Comparison of ENCODE assay signal across 9 cellular contexts in genomic region chr4:76688737-76689078, GRCh38.
DNase-seq lines count a peak whose midpoint lies in the region; ATAC-seq, FAIRE-seq and TF ChIP-seq lines count a peak whose summit lies in the region.
"Had no signal": no experiment of that assay in that cellular context is flagged by ENCODE, and none has a peak within 500 bp of the region (broad histone marks: within the 10 kb centered on the region; RNA-seq: fewer than 3 reads in every experiment).

No MANE protein-coding gene starts in this region.

- H4K20me1 ChIP-seq in HepG2 (ENCODE audit: insufficient read depth, low read length): no peaks in the 10 kb centered on the region

- peak overlapping the region; percentile 56 to 76 for H3K27ac ChIP-seq in liver (ENCODE audit: low read depth in 1 of 2, low read length in 2 of 2)
- no peak overlapping the region for H3K27ac ChIP-seq in HepG2 (ENCODE audit: extremely low read length, insufficient read depth, low read length)
- H3K27ac ChIP-seq in layer of hippocampus (ENCODE audit: low read depth, low read length): peak overlapping the region; percentile 4
- peak overlapping the region in 1 of 2 donors; percentile 56 for H3K27ac ChIP-seq in uterus

- H3K4me2 ChIP-seq in HepG2 (ENCODE audit: low read depth, low read length): no peak overlapping the region

- H3K9ac ChIP-seq in liver (ENCODE audit: low read depth in 1 of 2, low read length in 2 of 2) (peak overlapping the region; percentile 19 to 43), HepG2 (ENCODE audit: insufficient read depth, low read depth, low read length) (no peak overlapping the region)

- H3K27me3 ChIP-seq in liver (ENCODE audit: control insufficient read depth in 4 of 4, insufficient read depth in 4 of 4, low read length in 3 of 4) (no peaks in the 10 kb centered on the region), HepG2 (ENCODE audit: control insufficient read depth in 1 of 2, insufficient read depth in 2 of 2, low read length in 2 of 2) (peaks cover 0 to 34% of the 10 kb centered on the region in 2 experiments; a peak in 4 of 5 replicates), layer of hippocampus (ENCODE audit: control insufficient read depth, insufficient read depth, low read length) (no peaks in the 10 kb centered on the region), uterus (no peaks in the 10 kb centered on the region)

- no peaks in the 10 kb centered on the region for H3K36me3 ChIP-seq in liver (ENCODE audit: control insufficient read depth in 4 of 4, insufficient read depth in 3 of 4, low read depth in 1 of 4, low read length in 3 of 4)
- no peaks in the 10 kb centered on the region for H3K36me3 ChIP-seq in HepG2 (replicated peaks in 1 of 2; ENCODE audit: control insufficient read depth in 1 of 2, insufficient read depth in 2 of 2, low read length in 2 of 2)
- no peaks in the 10 kb centered on the region for H3K36me3 ChIP-seq in uterus

- POLR2A ChIA-PET in HepG2 (lab: Yijun Ruan, JAX): no interaction called here
- POLR2A ChIA-PET in activated naive CD8-positive, alpha-beta T cell treated with anti-CD3 and anti-CD28 coated beads, Interleukin-2, amount 10 ng/mL, durations not matched to agents 7 days and 5 days (lab: Charles Lee): interaction anchor here (1.5 kb wide), 1 partner anchor 9 kb away, joined by 4 read pairs; no protein-coding TSS in a partner anchor

- BruUV-seq in HepG2 (replicated peaks; lab: Mats Ljungman, UMichigan): no TSS peak

- H2AFZ ChIP-seq in HepG2 (ENCODE audit: low read length): no peak overlapping the region

- peak overlapping the region; percentile 71 for H3K4me3 Mint-ChIP-seq in activated naive CD8-positive, alpha-beta T cell treated with anti-CD3 and anti-CD28 coated beads, Interleukin-2, amount 10 ng/mL, durations not matched to agents 7 days and 5 days

- no peaks in the 10 kb centered on the region for H3K9me3 Mint-ChIP-seq in activated naive CD8-positive, alpha-beta T cell treated with anti-CD3 and anti-CD28 coated beads, Interleukin-2, amount 10 ng/mL, durations not matched to agents 7 days and 5 days
- H3K9me3 Mint-ChIP-seq: dendritic cell treated with granulocyte-macrophage colony-stimulating factor and Interleukin-4, amounts not matched to agents 40 ng/mL and 50 ng/mL, for 4 days had no signal

- TF ChIP-seq POLR2A in HepG2 (IDR thresholded peaks at IDR 0.05; ENCODE audit: insufficient read depth in 1 of 2, low read depth in 2 of 2, low read length in 2 of 2) (no peak), uterus (IDR thresholded peaks at IDR 0.05) (no peak)

- no peak overlapping the region for H3K27ac Mint-ChIP-seq in activated naive CD8-positive, alpha-beta T cell treated with anti-CD3 and anti-CD28 coated beads, Interleukin-2, amount 10 ng/mL, durations not matched to agents 7 days and 5 days
- H3K27ac Mint-ChIP-seq: dendritic cell treated with granulocyte-macrophage colony-stimulating factor and Interleukin-4, amounts not matched to agents 40 ng/mL and 50 ng/mL, for 4 days had no signal

- no peaks in the 10 kb centered on the region for H3K79me2 ChIP-seq in HepG2 (ENCODE audit: insufficient read depth, low read length)

- in situ Hi-C loops in HepG2 (cut with HindIII; ENCODE audit: extremely low pct_ligation_motif_present, low pct_unique_long_range_greater_than_20kb): no loop called here

- peaks cover 19% of the 10 kb centered on the region for H3K4me1 Mint-ChIP-seq in activated naive CD8-positive, alpha-beta T cell treated with anti-CD3 and anti-CD28 coated beads, Interleukin-2, amount 10 ng/mL, durations not matched to agents 7 days and 5 days

- H3K4me1 ChIP-seq in liver (ENCODE audit: control insufficient read depth in 4 of 4, insufficient read depth in 4 of 4, low read length in 3 of 4) (peaks cover 3 to 35% (median 28%) of the 10 kb centered on the region in 4 donors), HepG2 (ENCODE audit: insufficient read depth, low read length) (peaks cover 7% of the 10 kb centered on the region; the same call in 1 of the 2 replicates), uterus (no peaks in the 10 kb centered on the region)

- intact Hi-C loops in HepG2 (cut with micrococcal nuclease; ENCODE audit: unreplicated experiment): no loop called here
- intact Hi-C loops in uterus (cut with DNase I; ENCODE audit: low total_unique reads): no loop called here

- peaks cover 2% of the 10 kb centered on the region for H3K36me3 Mint-ChIP-seq in activated naive CD8-positive, alpha-beta T cell treated with anti-CD3 and anti-CD28 coated beads, Interleukin-2, amount 10 ng/mL, durations not matched to agents 7 days and 5 days

- TF ChIP-seq EP300 in HepG2 (IDR thresholded peaks at IDR 0.05; ENCODE audit: low read depth in 2 of 2, low read length in 2 of 2): no peak
- TF ChIP-seq EP300 in HepG2 (CRISPR knock-in tag; IDR thresholded peaks at IDR 0.05; ENCODE audit: borderline replicate concordance): no peak

- TF ChIP-seq RAD21 in liver (IDR thresholded peaks at IDR 0.05) (no peak), HepG2 (CRISPR knock-in tag; IDR thresholded peaks at IDR 0.05) (no peak)

- H3K9me3 ChIP-seq in liver (ENCODE audit: control insufficient read depth in 4 of 4, low read length in 3 of 4): no peaks in the 10 kb centered on the region
- no peaks in the 10 kb centered on the region for H3K9me3 ChIP-seq in HepG2 (ENCODE audit: low read length)
- no peaks in the 10 kb centered on the region for H3K9me3 ChIP-seq in uterus

- H3K4me3 ChIP-seq in liver (ENCODE audit: low read depth in 1 of 3, low read length in 3 of 3) (peak overlapping the region; percentile 5 to 89 (median 58)), HepG2 (replicated peaks in 1 of 3; ENCODE audit: insufficient read depth in 1 of 3, low read depth in 2 of 3, low read length in 3 of 3) (0 out of 6 replicates have a peak overlapping the region, but pooled peaks of 1 of the 3 experiments have one; percentile 37), uterus (peak overlapping the region; percentile 26 to 53)

- TF ChIP-seq CTCF in liver (IDR thresholded peaks at IDR 0.05; ENCODE audit: low read depth, low read length, missing input control): no peak
- no peak for TF ChIP-seq CTCF in HepG2 (CRISPR knock-in tag; IDR thresholded peaks at IDR 0.05)
- no peak for TF ChIP-seq CTCF in uterus (IDR thresholded peaks at IDR 0.05)

- FAIRE-seq in HepG2 (lab: Jason Lieb, UNC): no peak

- CTCF ChIA-PET in HepG2 (lab: Yijun Ruan, JAX; ENCODE audit: low intra/inter-chr PET ratio, low total read pairs): no interaction called here

- WGBS in liver: 18% methylated on average over 11 of the region's 11 CpGs
- 65% methylated on average over 11 of the region's 11 CpGs for WGBS in HepG2 (ENCODE audit: low lambda C conversion rate)

- ATAC-seq in HepG2: no peak
- no peak for ATAC-seq in activated naive CD8-positive, alpha-beta T cell treated with anti-CD3 and anti-CD28 coated beads, Interleukin-2, amount 10 ng/mL, durations not matched to agents 7 days and 5 days (ENCODE audit: low read depth)

- peaks cover 85% of the 10 kb centered on the region for H3K27me3 Mint-ChIP-seq in activated naive CD8-positive, alpha-beta T cell treated with anti-CD3 and anti-CD28 coated beads, Interleukin-2, amount 10 ng/mL, durations not matched to agents 7 days and 5 days

- DNase-seq in HepG2 (ENCODE audit: low spot score): no peak
- no peak for DNase-seq in activated naive CD8-positive, alpha-beta T cell treated with anti-CD3 and anti-CD28 coated beads, Interleukin-2, amount 10 ng/mL, durations not matched to agents 7 days and 5 days
- DNase-seq in uterus: no peak
- no peak for DNase-seq in islet precursor cell
- no peak for DNase-seq in SIG-M5 treated with dmso at 0.1 percent for 504 hours (lab: John Stamatoyannopoulos, UW; ENCODE audit: unreplicated experiment)
- DNase-seq in activated naive CD4-positive, alpha-beta T cell (lab: John Stamatoyannopoulos, UW): no peak

TF ChIP-seq in liver, 16 proteins besides CTCF, POLR2A, EP300 and RAD21 (continues in another document):
- no peak for TF ChIP-seq ATF3 (IDR thresholded peaks at IDR 0.05)
- no peak for TF ChIP-seq SP1 (IDR thresholded peaks at IDR 0.05)
- no peak for TF ChIP-seq NR2F2 (IDR thresholded peaks at IDR 0.05)
- no peak for TF ChIP-seq EGR1 (IDR thresholded peaks at IDR 0.05; ENCODE audit: low read depth in 2 of 2)
- no peak for TF ChIP-seq JUND (IDR thresholded peaks at IDR 0.05)
- TF ChIP-seq FOXA1 (IDR thresholded peaks at IDR 0.05): no peak
- TF ChIP-seq TAF1 (conservative IDR thresholded peaks at IDR 0.05): no peak
- TF ChIP-seq YY1 (IDR thresholded peaks at IDR 0.05): no peak

TF ChIP-seq in HepG2, 621 proteins besides CTCF, POLR2A, EP300 and RAD21:
- TF ChIP-seq, protein P1, sequence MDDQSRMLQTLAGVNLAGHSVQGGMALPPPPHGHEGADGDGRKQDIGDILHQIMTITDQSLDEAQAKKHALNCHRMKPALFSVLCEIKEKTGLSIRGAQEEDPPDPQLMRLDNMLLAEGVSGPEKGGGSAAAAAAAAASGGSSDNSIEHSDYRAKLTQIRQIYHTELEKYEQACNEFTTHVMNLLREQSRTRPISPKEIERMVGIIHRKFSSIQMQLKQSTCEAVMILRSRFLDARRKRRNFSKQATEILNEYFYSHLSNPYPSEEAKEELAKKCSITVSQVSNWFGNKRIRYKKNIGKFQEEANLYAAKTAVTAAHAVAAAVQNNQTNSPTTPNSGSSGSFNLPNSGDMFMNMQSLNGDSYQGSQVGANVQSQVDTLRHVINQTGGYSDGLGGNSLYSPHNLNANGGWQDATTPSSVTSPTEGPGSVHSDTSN (CRISPR knock-in tag; IDR thresholded peaks at IDR 0.05; ENCODE audit: borderline replicate concordance): no peak
- no peak for TF ChIP-seq ZNF777 (CRISPR knock-in tag; IDR thresholded peaks at IDR 0.05)
- TF ChIP-seq MYC (CRISPR knock-in tag; IDR thresholded peaks at IDR 0.05; ENCODE audit: borderline replicate concordance): no peak
- no peak for TF ChIP-seq ZNF724P (CRISPR knock-in tag; IDR thresholded peaks at IDR 0.05; ENCODE audit: borderline replicate concordance)
- no peak for TF ChIP-seq ZSCAN22 (CRISPR knock-in tag; IDR thresholded peaks at IDR 0.05)
- no peak for TF ChIP-seq ZNF367 (CRISPR knock-in tag; IDR thresholded peaks at IDR 0.05; ENCODE audit: borderline replicate concordance)
